Comparison of ENCODE assay signal across 8 cellular contexts in the genomic region with DNA sequence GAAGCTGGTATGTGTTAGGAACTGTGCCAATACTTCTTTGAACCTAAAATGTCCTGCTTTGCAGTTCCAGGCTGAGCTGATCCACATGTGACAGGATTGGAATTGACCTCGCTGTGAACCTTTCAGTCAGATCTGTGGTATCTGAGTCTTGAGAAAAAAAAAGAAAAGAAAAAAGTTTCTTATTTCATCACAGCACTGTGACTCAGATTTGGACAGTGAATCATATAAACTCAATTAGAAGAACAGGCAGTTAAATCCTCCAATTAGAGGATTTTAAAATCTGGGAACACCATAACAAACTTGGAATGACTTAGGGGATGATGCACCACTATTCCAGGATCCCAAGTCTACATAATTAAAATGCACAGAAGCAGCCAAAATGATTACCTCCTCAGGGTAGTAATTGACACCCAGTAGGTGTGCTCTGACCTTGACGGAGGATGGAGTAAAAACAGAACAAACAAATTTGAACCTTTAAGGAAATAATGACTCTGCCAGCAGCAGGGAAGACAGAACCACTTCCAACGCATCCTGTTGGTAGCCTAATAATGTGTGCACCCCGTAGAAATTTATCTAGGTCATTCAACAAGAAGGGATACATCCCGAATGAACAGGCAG. TPM values are rescaled to one million over a fixed set of nuclear protein-coding genes. Genes with fewer than 3 reads are reported as not detected.
DNase-seq lines count a peak whose midpoint lies in the region; ATAC-seq, FAIRE-seq and TF ChIP-seq lines count a peak whose summit lies in the region.

No MANE protein-coding gene starts in this region.

- TF ChIP-seq CTCF in AG10803 (conservative IDR thresholded peaks at IDR 0.05; ENCODE audit: low read length) (no peak), bronchial epithelial cell (IDR thresholded peaks at IDR 0.05; ENCODE audit: insufficient read depth, low read length, severe bottlenecking) (no peak), mesothelial cell of epicardium (IDR thresholded peaks at IDR 0.05; ENCODE audit: unreplicated experiment) (no peak)

- no peak overlapping the region for H3K56ac ChIP-seq in mesendoderm (ENCODE audit: low read length)

- H3K27me3 ChIP-seq in bronchial epithelial cell (ENCODE audit: control insufficient read depth, insufficient read depth, low read length) (no peaks in the 10 kb centered on the region), mesendoderm (ENCODE audit: insufficient read depth, low read length, poor library complexity) (no peaks in the 10 kb centered on the region)

- peak overlapping the region; percentile 84 for H3K27ac Mint-ChIP-seq in mesothelial cell of epicardium

- H2BK5ac ChIP-seq in mesendoderm (ENCODE audit: low read length): no peak overlapping the region

- H3K4me3 ChIP-seq in AG10803 (ENCODE audit: low read length) (no peak overlapping the region), bronchial epithelial cell (ENCODE audit: low read depth, low read length) (no peak overlapping the region), mesendoderm (ENCODE audit: low read length) (no peak overlapping the region)

- no peak overlapping the region for H2BK15ac ChIP-seq in mesendoderm (replicated peaks; ENCODE audit: low read depth)

- DNase-seq in AG10803 (ENCODE audit: low read depth) (peak; percentile 91), M059J (ENCODE audit: low read depth) (peak; percentile 98), bronchial epithelial cell (ENCODE audit: low read depth) (peak; percentile 98), mesothelial cell of epicardium (ENCODE audit: low spot score in 2 of 2, unreplicated experiment in 2 of 2) (no peak), NCI-H2081 (lab: John Stamatoyannopoulos, UW) (no peak), mesendoderm (no peak)

- H3K79me1 ChIP-seq in mesendoderm (ENCODE audit: low read length): no peaks in the 10 kb centered on the region

- no peak overlapping the region for H3K9ac ChIP-seq in mesendoderm (ENCODE audit: low read length)

- H2AK5ac ChIP-seq in mesendoderm (ENCODE audit: low read length): no peak overlapping the region

- H3K79me2 ChIP-seq in mesendoderm (ENCODE audit: control insufficient read depth, insufficient read depth, low read length): no peaks in the 10 kb centered on the region

- no peak overlapping the region for H3K4ac ChIP-seq in mesendoderm (ENCODE audit: low read depth, low read length)

- no peak overlapping the region for H3K4me3 Mint-ChIP-seq in mesothelial cell of epicardium

- no CpG with 5 or more reads among the region's 5 CpGs for WGBS in mesendoderm (ENCODE audit: extremely low coverage, insufficient coverage, low lambda C conversion rate)

- no peak overlapping the region for H3K23ac ChIP-seq in mesendoderm (ENCODE audit: low read length)

- no peak overlapping the region for H3K27ac ChIP-seq in mesendoderm (ENCODE audit: low read depth, low read length)

- peaks cover 36% of the 10 kb centered on the region for H3K4me1 Mint-ChIP-seq in mesothelial cell of epicardium

- H3K18ac ChIP-seq in mesendoderm (ENCODE audit: low read length): no peak overlapping the region

- H3K36me3 ChIP-seq in bronchial epithelial cell (ENCODE audit: control insufficient read depth, insufficient read depth, low read length): no peaks in the 10 kb centered on the region
- H3K36me3 ChIP-seq in mesendoderm (ENCODE audit: control insufficient read depth, insufficient read depth, low read length): no peaks in the 10 kb centered on the region

- no peak overlapping the region for H4K5ac ChIP-seq in mesendoderm (ENCODE audit: low read length)

- no peak overlapping the region for H2BK120ac ChIP-seq in mesendoderm (ENCODE audit: low read depth, low read length)

- no peak for FAIRE-seq in bronchial epithelial cell (lab: Jason Lieb, UNC)

- ATAC-seq in GM21619 (IDR thresholded peaks at IDR 0.05; ENCODE audit: unreplicated experiment) (no peak), HG03565 (IDR thresholded peaks at IDR 0.05; ENCODE audit: unreplicated experiment) (no peak)

- H3K27me3 Mint-ChIP-seq in mesothelial cell of epicardium (ENCODE audit: low read depth): no peaks in the 10 kb centered on the region

- peaks cover 10% of the 10 kb centered on the region for H3K9me3 Mint-ChIP-seq in mesothelial cell of epicardium

- no peaks in the 10 kb centered on the region for H3K4me1 ChIP-seq in mesendoderm (ENCODE audit: control insufficient read depth, low read depth, low read length)

- peaks cover 2% of the 10 kb centered on the region for H3K36me3 Mint-ChIP-seq in mesothelial cell of epicardium

- no peak overlapping the region for H4K8ac ChIP-seq in mesendoderm (ENCODE audit: low read depth, low read length)

- H3K4me2 ChIP-seq in mesendoderm (ENCODE audit: low read length): no peak overlapping the region

RNA-seq across cellular contexts. Expression of a gene that starts 57.8 kb away (rescaled TPM):
- 77.5 and 117 TPM in 2 replicates for total RNA-seq in M059J (2014; rRNA removed; shearing (Covaris generic))
- total RNA-seq in bronchial epithelial cell (28.8 and 60.0 TPM in 2 replicates), mesothelial cell of epicardium (117 to 134 TPM (median 120 TPM) in 3 replicates)
- polyA plus RNA-seq in mesendoderm (2013, experiment 1 of 2): 92.3 TPM
- 95.9 TPM for polyA plus RNA-seq in mesendoderm (2013, experiment 2 of 2)

Comparison
In these comparisons a context has a peak if more than half of its experiments do, and no peak if none do; other contexts are left out.
1. DNase-seq: peak in AG10803 (single experiment), M059J (single experiment) and bronchial epithelial cell (single experiment); none in mesothelial cell of epicardium (0 of 2), NCI-H2081 (0 of 2) and mesendoderm (single experiment).